ENCODE assay signal across 8 cellular contexts in genomic region chr19:53772943-53773342, GRCh38. TPM values are rescaled to one million over a fixed set of nuclear protein-coding genes. Genes with fewer than 3 reads are reported as not detected.
A peak's percentile ranks its signal among the peaks of the same experiment; 100 is the strongest.
DNase-seq lines count a peak whose midpoint lies in the region; ATAC-seq and TF ChIP-seq lines count a peak whose summit lies in the region.

No MANE protein-coding gene starts in this region.

- TF ChIP-seq EP300 in Ishikawa (IDR thresholded peaks at IDR 0.05; ENCODE audit: borderline replicate concordance): no peak

- no peaks in the 10 kb centered on the region for H3K79me2 ChIP-seq in DND-41 (ENCODE audit: insufficient read depth, low read length)

- H3K9ac ChIP-seq in DND-41 (ENCODE audit: low read depth, low read length): no peak overlapping the region

- no peaks in the 10 kb centered on the region for H4K20me1 ChIP-seq in DND-41 (ENCODE audit: insufficient read depth, low read length)

- H3K27me3 Mint-ChIP-seq in brain: peaks cover 20% of the 10 kb centered on the region

- DNase-seq in DND-41 (peak; percentile 59), SK-MEL-5 (ENCODE audit: low read depth, low spot score) (peak; percentile 71), kidney glomerular epithelial cell (lab: John Stamatoyannopoulos, UW) (peak; percentile 56), NCI-H187 treated with DMSO at 0.1 percent for 48 hours (lab: John Stamatoyannopoulos, UW) (no peak)
- DNase-seq in stimulated activated CD4-positive, alpha-beta T cell treated with anti-CD3 and anti-CD28 coated beads, Interleukin-4, amount 100 ng/mL, for 48 hours (ENCODE audit: low read depth in 2 of 2): peak; percentile 38 to 41

- H3K4me1 ChIP-seq in DND-41 (ENCODE audit: insufficient read depth, low read length): no peaks in the 10 kb centered on the region

- TF ChIP-seq RAD21 in Ishikawa (IDR thresholded peaks at IDR 0.05; ENCODE audit: low read depth): peak; percentile 59

- H3K27me3 ChIP-seq in DND-41 (ENCODE audit: insufficient read depth, low read length, poor library complexity): no peaks in the 10 kb centered on the region

- H3K4me2 ChIP-seq in DND-41 (ENCODE audit: insufficient read depth, low read length): no peak overlapping the region

- H3K27ac ChIP-seq in DND-41 (ENCODE audit: low read length): no peak overlapping the region

- no peak overlapping the region for H3K27ac Mint-ChIP-seq in brain

- peaks cover 0 to 3% (median 0%) of the 10 kb centered on the region in 5 experiments for H3K9me3 Mint-ChIP-seq in brain

- peak; percentile 78 for TF ChIP-seq CTCF in DND-41 (IDR thresholded peaks at IDR 0.05; ENCODE audit: borderline replicate concordance, extremely low read depth, low read length, poor library complexity, severe bottlenecking)
- TF ChIP-seq CTCF in brain (conservative IDR thresholded peaks at IDR 0.05): peak; percentile 66 to 72

- no peak overlapping the region for H3K4me3 ChIP-seq in DND-41 (ENCODE audit: low read depth in 1 of 2, low read length in 2 of 2)

- no peaks in the 10 kb centered on the region for H3K36me3 Mint-ChIP-seq in brain

- peak overlapping the region in 2 of 5 experiments; percentile 55 to 64 for H3K4me3 Mint-ChIP-seq in brain

- no peaks in the 10 kb centered on the region for H3K9me3 ChIP-seq in DND-41 (ENCODE audit: insufficient read depth, low read length, severe bottlenecking)

- peak; percentile 55; the same call in 1 of the 3 replicates for ATAC-seq in DND-41 (ENCODE audit: insufficient read depth, low read depth)
- no peak for ATAC-seq in GM18520 (IDR thresholded peaks at IDR 0.05; ENCODE audit: unreplicated experiment)

- in situ Hi-C loops in SK-MEL-5 (cut with HindIII; ENCODE audit: low pct_unique_long_range_greater_than_20kb, low sequenced_read_pairs): no loop called here

- no peaks in the 10 kb centered on the region for H3K36me3 ChIP-seq in DND-41 (ENCODE audit: insufficient read depth, low read length)

- peaks cover 6% of the 10 kb centered on the region for H3K4me1 Mint-ChIP-seq in brain

- no peak overlapping the region for H2AFZ ChIP-seq in DND-41 (ENCODE audit: low read depth, low read length)

TF ChIP-seq in Ishikawa, 13 proteins besides CTCF, POLR2A, EP300 and RAD21:
- no peak for TF ChIP-seq ZBTB7A (IDR thresholded peaks at IDR 0.05; ENCODE audit: low read depth)

RNA-seq across cellular contexts. Expression of gene NLRP12, which starts 51.2 kb away (rescaled TPM):
- total RNA-seq in SK-MEL-5 (2014; rRNA removed; shearing (Covaris generic)): not detected in 2 replicates
- polyA plus RNA-seq in SK-MEL-5 (2015; cell fraction: cytosol; rRNA removed): 0.06 TPM in 1 of 2 replicates, not detected in the other
- not detected in 2 replicates for polyA plus RNA-seq in SK-MEL-5 (2015; cell fraction: nucleus; rRNA removed)
- 0.08 TPM for polyA plus RNA-seq in brain (ENCODE audit: insufficient read depth, low read depth, low replicate concordance)
